ENCODE assay signal across 8 cellular contexts in genomic region chr12:104680070-104680469, GRCh38.
DNase-seq lines count a peak whose midpoint lies in the region; ATAC-seq, FAIRE-seq and TF ChIP-seq lines count a peak whose summit lies in the region.

No MANE protein-coding gene starts in this region.

- no peak for TF ChIP-seq POLR2A in A549 (IDR thresholded peaks at IDR 0.05; ENCODE audit: low read length)

- H2AFZ ChIP-seq in KMS-11 (ENCODE audit: low read depth), result no peak overlapping the region

- TF ChIP-seq CTCF in A549 (IDR thresholded peaks at IDR 0.05) (peak; percentile 33), GM12864 (IDR thresholded peaks at IDR 0.05; ENCODE audit: low read depth, low read length, missing control alignments) (peak; percentile 69), KMS-11 (conservative IDR thresholded peaks at IDR 0.05; ENCODE audit: low read depth, low read length) (no peak), WTC11 (IDR thresholded peaks at IDR 0.05) (no peak; the same call in 1 of the 2 replicates)

- ATAC-seq in A549 (peak; percentile 60 to 75; a peak in 3 of 6 replicates), WTC11 (peak; percentile 82), GM19397 (IDR thresholded peaks at IDR 0.05; ENCODE audit: unreplicated experiment) (no peak), GM19455 (IDR thresholded peaks at IDR 0.05; ENCODE audit: unreplicated experiment) (no peak)

- H3K9ac ChIP-seq in KMS-11, result no peak overlapping the region

- H3K4me2 ChIP-seq in A549, result no peak overlapping the region
- 0 out of 2 replicates have a peak overlapping the region, but pooled peaks have one; percentile 13 for H3K4me2 ChIP-seq in KMS-11

- peak overlapping the region in 1 of 2 experiments; percentile 35; a peak in 3 of 6 replicates for H3K27ac ChIP-seq in A549
- H3K27ac ChIP-seq in KMS-11, result no peak overlapping the region

- H3K27me3 Mint-ChIP-seq in WTC11 (ENCODE audit: low read depth), result no peaks in the 10 kb centered on the region

- H3K4me3 ChIP-seq in A549 (no peak overlapping the region), GM12864 (ENCODE audit: low read depth, low read length) (no peak overlapping the region), KMS-11 (IDR thresholded peaks at IDR 0.05; ENCODE audit: insufficient read depth, low read depth, low read length) (no peak overlapping the region)

- no peak overlapping the region for H3K4me3 Mint-ChIP-seq in WTC11

- DNase-seq in A549 (ENCODE audit: low read depth in 1 of 2, low spot score in 1 of 2), result peak in 1 of 2 experiments; percentile 50
- no peak for DNase-seq in GM12864 (ENCODE audit: low read depth)
- no peak for DNase-seq in WTC11 (ENCODE audit: low spot score)
- DNase-seq in iPS-NIHi7 (ENCODE audit: extremely low spot score), result peak; percentile 46
- no peak for DNase-seq in GM03348 (ENCODE audit: low spot score)

- no peak overlapping the region; the same call in 1 of the 2 replicates for H3K27ac Mint-ChIP-seq in WTC11

- WGBS in A549 (ENCODE audit: missing lambda C conversion rate), result 82% methylated on average over 3 of the region's 3 CpGs

- H4K20me1 ChIP-seq in KMS-11 (ENCODE audit: insufficient read depth), result no peaks in the 10 kb centered on the region

- H3K9me3 Mint-ChIP-seq in WTC11, result no peaks in the 10 kb centered on the region

- H3K4me1 ChIP-seq in A549 (0 out of 3 replicates have a peak, but pooled peaks cover 4% of the 10 kb centered on the region), KMS-11 (ENCODE audit: low read depth, poor library complexity, severe bottlenecking) (peaks cover 36% of the 10 kb centered on the region)

- TF ChIP-seq RAD21 in A549 (conservative IDR thresholded peaks at IDR 0.05 in 1 of 2, IDR thresholded peaks at IDR 0.05 in 1 of 2), result peak; percentile 56 to 67

- POLR2A ChIA-PET in A549 (lab: Yijun Ruan, JAX), result no interaction called here
- POLR2A ChIA-PET in WTC11 (lab: Charles Lee), result no interaction called here

- no peak for FAIRE-seq in A549 (lab: Jason Lieb, UNC)

- no peaks in the 10 kb centered on the region for H3K9me3 ChIP-seq in A549

- TF ChIP-seq EP300 in A549 (IDR thresholded peaks at IDR 0.05), result no peak

- no peaks in the 10 kb centered on the region for H3K27me3 ChIP-seq in KMS-11 (ENCODE audit: insufficient read depth, low read depth)

- H3K36me3 ChIP-seq in KMS-11 (ENCODE audit: insufficient read depth), result no peaks in the 10 kb centered on the region

- peaks cover 36% of the 10 kb centered on the region for H3K4me1 Mint-ChIP-seq in WTC11

- CTCF ChIA-PET in A549 (lab: Yijun Ruan, JAX) (interaction anchor here (1.2 kb wide), 1 partner anchor 19 kb away, joined by 4 read pairs; no protein-coding TSS in a partner anchor), WTC11 (lab: Charles Lee) (interaction anchor here (1.5 kb wide), 1 partner anchor 298 kb away, joined by 6 read pairs; no protein-coding TSS in a partner anchor)

- H3K36me3 Mint-ChIP-seq in WTC11, result no peaks in the 10 kb centered on the region

- H3K79me2 ChIP-seq in KMS-11 (ENCODE audit: insufficient read depth, low read depth), result no peaks in the 10 kb centered on the region

TF ChIP-seq in A549, 52 proteins besides CTCF, POLR2A, EP300 and RAD21:
- TF ChIP-seq NPAS2 (CRISPR knock-in tag; IDR thresholded peaks at IDR 0.05; ENCODE audit: borderline replicate concordance), result no peak
- TF ChIP-seq SMC3 (IDR thresholded peaks at IDR 0.05), result peak; percentile 23; the same call in 1 of the 3 replicates

TF ChIP-seq in WTC11, 78 proteins besides CTCF, POLR2A, EP300 and RAD21:
- TF ChIP-seq ARID4B (CRISPR knock-in tag; IDR thresholded peaks at IDR 0.05; ENCODE audit: borderline replicate concordance) (no peak), ESRRA (CRISPR knock-in tag; IDR thresholded peaks at IDR 0.05; ENCODE audit: borderline replicate concordance) (no peak), ZNF138 (CRISPR knock-in tag; conservative IDR thresholded peaks at IDR 0.05) (no peak), E2F1 (CRISPR knock-in tag; IDR thresholded peaks at IDR 0.05) (no peak), FOXJ3 (CRISPR knock-in tag; IDR thresholded peaks at IDR 0.05; ENCODE audit: borderline replicate concordance) (no peak), IRF1 (CRISPR knock-in tag; IDR thresholded peaks at IDR 0.05) (no peak), ZNF121 (CRISPR knock-in tag; IDR thresholded peaks at IDR 0.05) (no peak)
- TF ChIP-seq, protein P1, sequence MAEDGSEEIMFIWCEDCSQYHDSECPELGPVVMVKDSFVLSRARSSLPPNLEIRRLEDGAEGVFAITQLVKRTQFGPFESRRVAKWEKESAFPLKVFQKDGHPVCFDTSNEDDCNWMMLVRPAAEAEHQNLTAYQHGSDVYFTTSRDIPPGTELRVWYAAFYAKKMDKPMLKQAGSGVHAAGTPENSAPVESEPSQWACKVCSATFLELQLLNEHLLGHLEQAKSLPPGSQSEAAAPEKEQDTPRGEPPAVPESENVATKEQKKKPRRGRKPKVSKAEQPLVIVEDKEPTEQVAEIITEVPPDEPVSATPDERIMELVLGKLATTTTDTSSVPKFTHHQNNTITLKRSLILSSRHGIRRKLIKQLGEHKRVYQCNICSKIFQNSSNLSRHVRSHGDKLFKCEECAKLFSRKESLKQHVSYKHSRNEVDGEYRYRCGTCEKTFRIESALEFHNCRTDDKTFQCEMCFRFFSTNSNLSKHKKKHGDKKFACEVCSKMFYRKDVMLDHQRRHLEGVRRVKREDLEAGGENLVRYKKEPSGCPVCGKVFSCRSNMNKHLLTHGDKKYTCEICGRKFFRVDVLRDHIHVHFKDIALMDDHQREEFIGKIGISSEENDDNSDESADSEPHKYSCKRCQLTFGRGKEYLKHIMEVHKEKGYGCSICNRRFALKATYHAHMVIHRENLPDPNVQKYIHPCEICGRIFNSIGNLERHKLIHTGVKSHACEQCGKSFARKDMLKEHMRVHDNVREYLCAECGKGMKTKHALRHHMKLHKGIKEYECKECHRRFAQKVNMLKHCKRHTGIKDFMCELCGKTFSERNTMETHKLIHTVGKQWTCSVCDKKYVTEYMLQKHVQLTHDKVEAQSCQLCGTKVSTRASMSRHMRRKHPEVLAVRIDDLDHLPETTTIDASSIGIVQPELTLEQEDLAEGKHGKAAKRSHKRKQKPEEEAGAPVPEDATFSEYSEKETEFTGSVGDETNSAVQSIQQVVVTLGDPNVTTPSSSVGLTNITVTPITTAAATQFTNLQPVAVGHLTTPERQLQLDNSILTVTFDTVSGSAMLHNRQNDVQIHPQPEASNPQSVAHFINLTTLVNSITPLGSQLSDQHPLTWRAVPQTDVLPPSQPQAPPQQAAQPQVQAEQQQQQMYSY (CRISPR knock-in tag; IDR thresholded peaks at IDR 0.05), result no peak

Comparison
In these comparisons a context has a peak if more than half of its experiments do, and no peak if none do; other contexts are left out.
1. ATAC-seq: peak in A549 (2 of 2) and WTC11 (single experiment); none in GM19397 (single experiment) and GM19455 (single experiment).
2. CTCF ChIP-seq: peak in A549 (single experiment) and GM12864 (single experiment); none in KMS-11 (single experiment) and WTC11 (single experiment).
3. Of the 8 proteins assayed by ChIP-seq in both WTC11 and A549: peak only in WTC11: none; only in A549: CTCF; in both: none; in neither: 7.